Comparison of ENCODE assay signal across 25 cellular contexts in the genomic region with DNA sequence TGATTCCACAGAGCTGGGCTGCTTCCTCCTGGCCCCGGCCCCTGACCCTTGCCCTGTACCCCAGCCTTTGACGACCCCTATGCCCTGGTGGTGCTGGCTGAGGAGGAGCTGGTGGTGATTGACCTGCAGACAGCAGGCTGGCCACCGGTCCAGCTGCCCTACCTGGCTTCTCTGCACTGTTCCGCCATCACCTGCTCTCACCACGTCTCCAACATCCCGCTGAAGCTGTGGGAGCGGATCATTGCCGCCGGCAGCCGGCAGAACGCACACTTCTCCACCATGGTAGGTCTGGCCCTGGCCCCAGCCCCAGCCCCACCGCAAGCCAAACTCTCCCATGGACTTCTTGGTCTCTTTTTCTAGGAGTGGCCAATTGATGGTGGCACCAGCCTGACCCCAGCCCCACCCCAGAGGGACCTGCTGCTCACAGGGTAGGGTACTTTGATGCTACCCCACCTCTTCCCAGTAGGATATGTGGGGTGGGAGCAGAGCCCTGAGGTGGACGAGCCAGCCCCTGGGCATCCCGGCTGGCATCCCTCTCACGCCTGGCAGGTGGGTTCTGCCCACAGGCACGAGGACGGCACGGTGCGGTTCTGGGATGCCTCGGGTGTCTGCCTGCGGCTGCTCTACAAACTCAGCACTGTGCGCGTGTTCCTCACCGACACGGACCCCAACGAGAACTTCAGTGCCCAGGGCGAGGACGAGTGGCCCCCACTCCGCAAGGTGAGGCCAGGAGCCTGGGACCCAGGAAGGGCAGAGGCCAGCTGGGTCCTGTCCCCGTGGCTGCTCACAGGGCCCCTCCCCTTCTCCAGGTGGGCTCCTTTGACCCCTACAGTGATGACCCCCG. TPM values are rescaled to one million over a fixed set of nuclear protein-coding genes. Genes with fewer than 3 reads are reported as not detected.
DNase-seq lines count a peak whose midpoint lies in the region; ATAC-seq, FAIRE-seq and TF ChIP-seq lines count a peak whose summit lies in the region.
"Had no signal": no experiment of that assay in that cellular context is flagged by ENCODE, and none has a peak within 500 bp of the region (broad histone marks: within the 10 kb centered on the region; RNA-seq: fewer than 3 reads in every experiment).

No MANE protein-coding gene starts in this region.

- H2AFZ ChIP-seq in HepG2 (ENCODE audit: low read length) = no peak overlapping the region

- TF ChIP-seq CTCF in right atrium auricular region (IDR thresholded peaks at IDR 0.05) = no peak
- no peak for TF ChIP-seq CTCF in HepG2 (CRISPR knock-in tag; IDR thresholded peaks at IDR 0.05)
- TF ChIP-seq CTCF in sigmoid colon (IDR thresholded peaks at IDR 0.05) = no peak
- no peak for TF ChIP-seq CTCF in breast epithelium (IDR thresholded peaks at IDR 0.05)
- TF ChIP-seq CTCF in WERI-Rb-1 (IDR thresholded peaks at IDR 0.05; ENCODE audit: low read depth, low read length) = no peak

- CTCF ChIA-PET in HepG2 (lab: Yijun Ruan, JAX; ENCODE audit: low intra/inter-chr PET ratio, low total read pairs) = no interaction called here

- 93% methylated on average over 31 of the region's 31 CpGs for WGBS in right cardiac atrium
- 97% methylated on average over 24 of the region's 31 CpGs for WGBS in HepG2 (ENCODE audit: low lambda C conversion rate)
- WGBS in sigmoid colon, 2 donors = 90 to 94% methylated on average over 31 of the region's 31 CpGs

- no peak for FAIRE-seq in HepG2 (lab: Jason Lieb, UNC)
- FAIRE-seq: A204.1, GM12891, GM18507, H54 had no signal

- in situ Hi-C loops in HepG2 (cut with HindIII; ENCODE audit: extremely low pct_ligation_motif_present, low pct_unique_long_range_greater_than_20kb) = no loop called here

- TF ChIP-seq POLR2A in HepG2 (IDR thresholded peaks at IDR 0.05; ENCODE audit: insufficient read depth in 1 of 2, low read depth in 2 of 2, low read length in 2 of 2) (no peak), sigmoid colon (IDR thresholded peaks at IDR 0.05) (no peak), breast epithelium (IDR thresholded peaks at IDR 0.05) (no peak)

- H3K4me2 ChIP-seq in HepG2 (ENCODE audit: low read depth, low read length) = no peak overlapping the region
- H3K4me2 ChIP-seq: BLaER1 had no signal

- DNase-seq in right cardiac atrium = peak in 2 of 3 donors; percentile 35 to 40
- DNase-seq in right atrium auricular region (ENCODE audit: low spot score) = no peak
- no peak for DNase-seq in HepG2 (ENCODE audit: low spot score)
- peak; percentile 57 for DNase-seq in sigmoid colon
- DNase-seq in stimulated activated CD4-positive, alpha-beta T cell treated with anti-CD3 and anti-CD28 coated beads, Interleukin-12 subunit alpha, Interleukin-12 subunit beta, amount 100 ng/mL, for 4 hours = no peak
- no peak for DNase-seq in breast epithelium (ENCODE audit: low spot score in 2 of 2)
- DNase-seq in WERI-Rb-1 = no peak
- DNase-seq: Caco-2; CD4-positive, CD25-positive, alpha-beta regulatory T cell; CD8-positive, alpha-beta T cell; DMS 273 treated with DMSO at 0.1 percent for 48 hours; DMS79; EL; GF-D8; GOT3; HFFc6 had no signal

- no peaks in the 10 kb centered on the region for H3K79me2 ChIP-seq in HepG2 (ENCODE audit: insufficient read depth, low read length)

- H3K27ac ChIP-seq in right cardiac atrium (ENCODE audit: low read length) = no peak overlapping the region
- no peak overlapping the region for H3K27ac ChIP-seq in right atrium auricular region
- H3K27ac ChIP-seq in HepG2 (ENCODE audit: extremely low read length, insufficient read depth, low read length) = no peak overlapping the region
- no peak overlapping the region for H3K27ac ChIP-seq in sigmoid colon
- no peak overlapping the region for H3K27ac ChIP-seq in breast epithelium
- H3K27ac ChIP-seq in WERI-Rb-1 = no peak overlapping the region
- H3K27ac ChIP-seq: 22Rv1, BLaER1, C4-2B had no signal

- H3K36me3 ChIP-seq in right atrium auricular region (peaks cover 12% of the 10 kb centered on the region), HepG2 (replicated peaks in 1 of 2; ENCODE audit: control insufficient read depth in 1 of 2, insufficient read depth in 2 of 2, low read length in 2 of 2) (peaks cover 40 to 43% of the 10 kb centered on the region in 2 experiments; a peak in 4 of 5 replicates), sigmoid colon (no peaks in the 10 kb centered on the region), breast epithelium (no peaks in the 10 kb centered on the region), WERI-Rb-1 (peaks cover 95% of the 10 kb centered on the region)

- ATAC-seq in right cardiac atrium = no peak
- ATAC-seq in HepG2 = no peak
- no peak for ATAC-seq in HG03196 (IDR thresholded peaks at IDR 0.05; ENCODE audit: unreplicated experiment)
- ATAC-seq: CD8-positive, alpha-beta T cell had no signal

- no peaks in the 10 kb centered on the region for H3K4me1 ChIP-seq in right cardiac atrium (ENCODE audit: control insufficient read depth, insufficient read depth, low read length)
- H3K4me1 ChIP-seq in right atrium auricular region = no peaks in the 10 kb centered on the region
- H3K4me1 ChIP-seq in HepG2 (ENCODE audit: insufficient read depth, low read length) = no peaks in the 10 kb centered on the region
- H3K4me1 ChIP-seq in sigmoid colon = no peaks in the 10 kb centered on the region
- H3K4me1 ChIP-seq in breast epithelium = no peaks in the 10 kb centered on the region
- H3K4me1 ChIP-seq: HAP-1 had no signal

- H4K20me1 ChIP-seq in HepG2 (ENCODE audit: insufficient read depth, low read length) = no peaks in the 10 kb centered on the region
- H4K20me1 ChIP-seq: BLaER1 had no signal

- TF ChIP-seq EP300 in HepG2 (IDR thresholded peaks at IDR 0.05; ENCODE audit: low read depth in 2 of 2, low read length in 2 of 2) (no peak), HepG2 (CRISPR knock-in tag; IDR thresholded peaks at IDR 0.05; ENCODE audit: borderline replicate concordance) (no peak), sigmoid colon (IDR thresholded peaks at IDR 0.05) (no peak)

- no peak overlapping the region for H3K9ac ChIP-seq in HepG2 (ENCODE audit: insufficient read depth, low read depth, low read length)
- H3K9ac ChIP-seq: BLaER1 had no signal

- H3K27me3 ChIP-seq in right cardiac atrium (ENCODE audit: control insufficient read depth, insufficient read depth) = no peaks in the 10 kb centered on the region
- H3K27me3 ChIP-seq in right atrium auricular region = no peaks in the 10 kb centered on the region
- no peaks in the 10 kb centered on the region for H3K27me3 ChIP-seq in HepG2 (ENCODE audit: control insufficient read depth in 1 of 2, insufficient read depth in 2 of 2, low read length in 2 of 2)
- no peaks in the 10 kb centered on the region for H3K27me3 ChIP-seq in sigmoid colon
- no peaks in the 10 kb centered on the region for H3K27me3 ChIP-seq in breast epithelium
- H3K27me3 ChIP-seq in WERI-Rb-1 (ENCODE audit: insufficient read depth, low read depth, severe bottlenecking) = no peaks in the 10 kb centered on the region
- H3K27me3 ChIP-seq: BLaER1 had no signal

- H3K9me3 ChIP-seq in right cardiac atrium (ENCODE audit: control insufficient read depth, low read length) = no peaks in the 10 kb centered on the region
- no peaks in the 10 kb centered on the region for H3K9me3 ChIP-seq in right atrium auricular region
- H3K9me3 ChIP-seq in HepG2 (ENCODE audit: low read length) = no peaks in the 10 kb centered on the region
- no peaks in the 10 kb centered on the region for H3K9me3 ChIP-seq in sigmoid colon
- H3K9me3 ChIP-seq in breast epithelium = no peaks in the 10 kb centered on the region
- no peaks in the 10 kb centered on the region for H3K9me3 ChIP-seq in WERI-Rb-1 (ENCODE audit: severe bottlenecking)
- H3K9me3 ChIP-seq: BLaER1, Caco-2, HAP-1 had no signal

- no TSS peak for BruUV-seq in HepG2 (replicated peaks; lab: Mats Ljungman, UMichigan)

- TF ChIP-seq RAD21 in HepG2 (CRISPR knock-in tag; IDR thresholded peaks at IDR 0.05) = no peak

- H3K4me3 ChIP-seq in right cardiac atrium (ENCODE audit: low read length) = no peak overlapping the region
- no peak overlapping the region for H3K4me3 ChIP-seq in right atrium auricular region
- H3K4me3 ChIP-seq in HepG2 (replicated peaks in 1 of 3; ENCODE audit: insufficient read depth in 1 of 3, low read depth in 2 of 3, low read length in 3 of 3) = no peak overlapping the region
- H3K4me3 ChIP-seq in sigmoid colon = no peak overlapping the region
- no peak overlapping the region for H3K4me3 ChIP-seq in breast epithelium
- no peak overlapping the region for H3K4me3 ChIP-seq in WERI-Rb-1 (ENCODE audit: low read depth, low read length)
- H3K4me3 ChIP-seq: BLaER1, HAP-1 had no signal

- POLR2A ChIA-PET in HepG2 (lab: Yijun Ruan, JAX) = interaction anchor here (0.8 to 1.8 kb wide), 2 partner anchors 9 to 12 kb away, joined by 3 to 6 read pairs; no protein-coding TSS in a partner anchor

- intact Hi-C loops in right cardiac atrium (cut with DNase I) = no loop called here
- intact Hi-C loops in HepG2 (cut with micrococcal nuclease; ENCODE audit: unreplicated experiment) = no loop called here
- intact Hi-C loops in sigmoid colon (cut with DNase I) = no loop called here
- intact Hi-C loops in breast epithelium (cut with DNase I; ENCODE audit: low total_unique reads) = no loop called here

RNA-seq across cellular contexts. Expression of a gene that starts 19.0 kb away (rescaled TPM):
- total RNA-seq in right cardiac atrium (100 to 1,000 TPM in 1 of 4 donors, 10 to 100 TPM in 3; 75.8 to 131 (median 93.4) TPM), right atrium auricular region (10 to 100 TPM; 29.3 to 34.3 TPM), HepG2 (2016; rRNA removed; fragmentation: Illumina TruSeq; extraction: Trizol) (1.9 and 2.8 TPM in 2 replicates), sigmoid colon (100 to 1,000 TPM in 1 of 4 donors, 10 to 100 TPM in 3; 33.1 to 117 (median 52.0) TPM), breast epithelium (100 to 1,000 TPM in 1 of 3 donors, 10 to 100 TPM in 2; 65.3 to 121 (median 86.6) TPM)
- polyA plus RNA-seq in right cardiac atrium (70.9 TPM), HepG2 (2011; rRNA removed) (8.1 and 11.2 TPM in 2 replicates), sigmoid colon (100 to 1,000 TPM; 212 to 460 (median 250) TPM)
- total RNA-seq in HepG2 (2016; cell fraction: cytosol; rRNA removed; fragmentation: Illumina TruSeq; extraction: Trizol; ENCODE audit: low read depth) = 0.61 and 0.79 TPM in 2 replicates
- total RNA-seq in HepG2 (2016; cell fraction: insoluble cytoplasmic fraction; rRNA removed; fragmentation: Illumina TruSeq; extraction: Trizol) = 1.1 and 2.7 TPM in 2 replicates
- 0.83 and 1.2 TPM in 2 replicates for total RNA-seq in HepG2 (2016; cell fraction: membrane; rRNA removed; fragmentation: Illumina TruSeq; extraction: Trizol)
- 3.0 and 3.8 TPM in 2 replicates for total RNA-seq in HepG2 (2016; cell fraction: nucleus; rRNA removed; fragmentation: Illumina TruSeq; extraction: Trizol)
- 1.6 and 2.5 TPM in 2 replicates for polyA plus RNA-seq in HepG2 (2011; cell fraction: cytosol; rRNA removed)
- polyA plus RNA-seq in HepG2 (2011; cell fraction: nucleus; rRNA removed) = 122 and 144 TPM in 2 replicates
- 9.5 and 12.7 TPM in 2 replicates for polyA plus RNA-seq in HepG2 (2012)
- polyA plus RNA-seq in HepG2 (2016; cell fraction: cytosol; fragmentation: Illumina TruSeq; extraction: Trizol; ENCODE audit: low read depth) = 0.53 and 1.00 TPM in 2 replicates
- polyA plus RNA-seq in HepG2 (2016; cell fraction: insoluble cytoplasmic fraction; fragmentation: Illumina TruSeq; extraction: Trizol; ENCODE audit: low read depth) = 0.63 and 1.4 TPM in 2 replicates
- polyA plus RNA-seq in HepG2 (2016; cell fraction: membrane; fragmentation: Illumina TruSeq; extraction: Trizol; ENCODE audit: low read depth) = 0.49 and 0.86 TPM in 2 replicates
- polyA plus RNA-seq in HepG2 (2016; cell fraction: nucleus; fragmentation: Illumina TruSeq; extraction: Trizol; ENCODE audit: insufficient read depth, low read depth) = 12.0 and 13.6 TPM in 2 replicates
- 7.2 and 13.2 TPM in 2 replicates for polyA minus RNA-seq in HepG2 (2011; rRNA and poly(A)+ RNA removed; ENCODE audit: low replicate concordance)
- polyA minus RNA-seq in HepG2 (2011; cell fraction: cytosol; rRNA and poly(A)+ RNA removed) = 3.0 and 6.8 TPM in 2 replicates
- polyA minus RNA-seq in HepG2 (2011; cell fraction: nucleus; rRNA and poly(A)+ RNA removed) = 16.5 and 25.7 TPM in 2 replicates

RNA-seq across cellular contexts. Expression of a gene that starts 43.1 kb away (rescaled TPM):
- total RNA-seq in right cardiac atrium = 10 to 100 TPM in 1 of 4 donors, 1 to 10 TPM in 3; 5.7 to 10.4 (median 7.6) TPM
- 8.6 TPM for polyA plus RNA-seq in right cardiac atrium
- total RNA-seq in right atrium auricular region = 1 to 10 TPM; 4.1 to 8.5 TPM
- total RNA-seq in HepG2 (2016; rRNA removed; fragmentation: Illumina TruSeq; extraction: Trizol) = 53.9 and 86.7 TPM in 2 replicates
- 27.2 and 32.8 TPM in 2 replicates for total RNA-seq in HepG2 (2016; cell fraction: cytosol; rRNA removed; fragmentation: Illumina TruSeq; extraction: Trizol; ENCODE audit: low read depth)
- total RNA-seq in HepG2 (2016; cell fraction: insoluble cytoplasmic fraction; rRNA removed; fragmentation: Illumina TruSeq; extraction: Trizol) = 51.9 and 87.2 TPM in 2 replicates
- total RNA-seq in HepG2 (2016; cell fraction: membrane; rRNA removed; fragmentation: Illumina TruSeq; extraction: Trizol) = 45.8 and 50.7 TPM in 2 replicates
- total RNA-seq in HepG2 (2016; cell fraction: nucleus; rRNA removed; fragmentation: Illumina TruSeq; extraction: Trizol) = 72.1 and 85.8 TPM in 2 replicates
- polyA plus RNA-seq in HepG2 (2011; rRNA removed) = 83.0 and 109 TPM in 2 replicates
- 40.2 and 67.1 TPM in 2 replicates for polyA plus RNA-seq in HepG2 (2011; cell fraction: cytosol; rRNA removed)
- polyA plus RNA-seq in HepG2 (2011; cell fraction: nucleus; rRNA removed) = 384 and 448 TPM in 2 replicates
- 33.3 and 59.5 TPM in 2 replicates for polyA plus RNA-seq in HepG2 (2012)
- polyA plus RNA-seq in HepG2 (2016; cell fraction: cytosol; fragmentation: Illumina TruSeq; extraction: Trizol; ENCODE audit: low read depth) = 23.2 and 28.1 TPM in 2 replicates
- 41.6 and 52.9 TPM in 2 replicates for polyA plus RNA-seq in HepG2 (2016; cell fraction: insoluble cytoplasmic fraction; fragmentation: Illumina TruSeq; extraction: Trizol; ENCODE audit: low read depth)
- 32.5 and 33.0 TPM in 2 replicates for polyA plus RNA-seq in HepG2 (2016; cell fraction: membrane; fragmentation: Illumina TruSeq; extraction: Trizol; ENCODE audit: low read depth)
- 204 and 230 TPM in 2 replicates for polyA plus RNA-seq in HepG2 (2016; cell fraction: nucleus; fragmentation: Illumina TruSeq; extraction: Trizol; ENCODE audit: insufficient read depth, low read depth)
- polyA minus RNA-seq in HepG2 (2011; rRNA and poly(A)+ RNA removed; ENCODE audit: low replicate concordance) = 30.9 and 126 TPM in 2 replicates
- 30.6 and 31.7 TPM in 2 replicates for polyA minus RNA-seq in HepG2 (2011; cell fraction: cytosol; rRNA and poly(A)+ RNA removed)
- polyA minus RNA-seq in HepG2 (2011; cell fraction: nucleus; rRNA and poly(A)+ RNA removed) = 79.4 and 86.0 TPM in 2 replicates
- 1 to 10 TPM; 1.4 to 5.0 (median 3.4) TPM for total RNA-seq in sigmoid colon
- polyA plus RNA-seq in sigmoid colon = 100 to 1,000 TPM; 197 to 299 (median 294) TPM
- 10 to 100 TPM in 2 of 3 donors, 1 to 10 TPM in 1; 4.6 to 60.2 (median 52.4) TPM for total RNA-seq in breast epithelium

RNA-seq across cellular contexts. Expression of a gene that starts 52.3 kb away (rescaled TPM):
- 1 to 10 TPM; 5.9 to 7.1 (median 6.8) TPM for total RNA-seq in right cardiac atrium
- polyA plus RNA-seq in right cardiac atrium = 9.6 TPM
- 10 to 100 TPM in 1 of 2 donors, 1 to 10 TPM in 1; 9.6 to 13.8 TPM for total RNA-seq in right atrium auricular region
- total RNA-seq in HepG2 (2016; rRNA removed; fragmentation: Illumina TruSeq; extraction: Trizol) = 43.6 and 62.9 TPM in 2 replicates
- 20.6 and 23.0 TPM in 2 replicates for total RNA-seq in HepG2 (2016; cell fraction: cytosol; rRNA removed; fragmentation: Illumina TruSeq; extraction: Trizol; ENCODE audit: low read depth)
- 44.0 and 64.1 TPM in 2 replicates for total RNA-seq in HepG2 (2016; cell fraction: insoluble cytoplasmic fraction; rRNA removed; fragmentation: Illumina TruSeq; extraction: Trizol)
- total RNA-seq in HepG2 (2016; cell fraction: membrane; rRNA removed; fragmentation: Illumina TruSeq; extraction: Trizol) = 44.5 and 45.0 TPM in 2 replicates
- 39.9 and 48.4 TPM in 2 replicates for total RNA-seq in HepG2 (2016; cell fraction: nucleus; rRNA removed; fragmentation: Illumina TruSeq; extraction: Trizol)
- 63.3 and 64.4 TPM in 2 replicates for polyA plus RNA-seq in HepG2 (2011; rRNA removed)
- polyA plus RNA-seq in HepG2 (2011; cell fraction: cytosol; rRNA removed) = 36.2 and 47.1 TPM in 2 replicates
- polyA plus RNA-seq in HepG2 (2011; cell fraction: nucleus; rRNA removed) = 87.7 and 89.1 TPM in 2 replicates
- polyA plus RNA-seq in HepG2 (2012) = 22.1 and 34.4 TPM in 2 replicates
- polyA plus RNA-seq in HepG2 (2016; cell fraction: cytosol; fragmentation: Illumina TruSeq; extraction: Trizol; ENCODE audit: low read depth) = 20.4 and 20.5 TPM in 2 replicates
- polyA plus RNA-seq in HepG2 (2016; cell fraction: insoluble cytoplasmic fraction; fragmentation: Illumina TruSeq; extraction: Trizol; ENCODE audit: low read depth) = 37.7 and 50.5 TPM in 2 replicates
- polyA plus RNA-seq in HepG2 (2016; cell fraction: membrane; fragmentation: Illumina TruSeq; extraction: Trizol; ENCODE audit: low read depth) = 30.9 and 35.9 TPM in 2 replicates
- 108 and 110 TPM in 2 replicates for polyA plus RNA-seq in HepG2 (2016; cell fraction: nucleus; fragmentation: Illumina TruSeq; extraction: Trizol; ENCODE audit: insufficient read depth, low read depth)
- 56.0 and 95.0 TPM in 2 replicates for polyA minus RNA-seq in HepG2 (2011; rRNA and poly(A)+ RNA removed; ENCODE audit: low replicate concordance)
- polyA minus RNA-seq in HepG2 (2011; cell fraction: cytosol; rRNA and poly(A)+ RNA removed) = 11.3 and 14.0 TPM in 2 replicates
- polyA minus RNA-seq in HepG2 (2011; cell fraction: nucleus; rRNA and poly(A)+ RNA removed) = 13.9 and 15.5 TPM in 2 replicates
- 10 to 100 TPM; 11.1 to 25.3 (median 21.3) TPM for total RNA-seq in sigmoid colon
- polyA plus RNA-seq in sigmoid colon = 10 to 100 TPM; 32.4 to 43.7 (median 35.6) TPM
- total RNA-seq in breast epithelium = 10 to 100 TPM; 18.4 to 34.7 (median 31.2) TPM

RNA-seq across cellular contexts. Expression of a gene that starts 53.3 kb away (rescaled TPM):
- total RNA-seq in right cardiac atrium (10 to 100 TPM; 38.0 to 50.4 (median 46.4) TPM), right atrium auricular region (10 to 100 TPM; 18.3 to 28.7 TPM), HepG2 (2016; rRNA removed; fragmentation: Illumina TruSeq; extraction: Trizol) (5.2 and 10.6 TPM in 2 replicates), sigmoid colon (10 to 100 TPM in 3 of 4 donors, 1 to 10 TPM in 1; 10.0 to 14.7 (median 10.2) TPM), breast epithelium (10 to 100 TPM in 2 of 3 donors, 1 to 10 TPM in 1; 10.0 to 23.3 (median 14.6) TPM)
- polyA plus RNA-seq in right cardiac atrium (25.9 TPM), HepG2 (2011; rRNA removed) (6.8 and 7.8 TPM in 2 replicates), sigmoid colon (10 to 100 TPM in 1 of 3 donors, 1 to 10 TPM in 2; 4.8 to 12.9 (median 7.4) TPM)
- 1.5 and 1.8 TPM in 2 replicates for total RNA-seq in HepG2 (2016; cell fraction: cytosol; rRNA removed; fragmentation: Illumina TruSeq; extraction: Trizol; ENCODE audit: low read depth)
- total RNA-seq in HepG2 (2016; cell fraction: insoluble cytoplasmic fraction; rRNA removed; fragmentation: Illumina TruSeq; extraction: Trizol) = 4.9 and 7.5 TPM in 2 replicates
- total RNA-seq in HepG2 (2016; cell fraction: membrane; rRNA removed; fragmentation: Illumina TruSeq; extraction: Trizol) = 3.4 and 4.1 TPM in 2 replicates
- 6.8 and 8.0 TPM in 2 replicates for total RNA-seq in HepG2 (2016; cell fraction: nucleus; rRNA removed; fragmentation: Illumina TruSeq; extraction: Trizol)
- polyA plus RNA-seq in HepG2 (2011; cell fraction: cytosol; rRNA removed) = 1.9 and 2.2 TPM in 2 replicates
- polyA plus RNA-seq in HepG2 (2011; cell fraction: nucleus; rRNA removed) = 23.6 and 26.5 TPM in 2 replicates
- polyA plus RNA-seq in HepG2 (2012) = 6.2 and 9.6 TPM in 2 replicates
- polyA plus RNA-seq in HepG2 (2016; cell fraction: cytosol; fragmentation: Illumina TruSeq; extraction: Trizol; ENCODE audit: low read depth) = 0.61 and 0.68 TPM in 2 replicates
- polyA plus RNA-seq in HepG2 (2016; cell fraction: insoluble cytoplasmic fraction; fragmentation: Illumina TruSeq; extraction: Trizol; ENCODE audit: low read depth) = 4.4 and 7.0 TPM in 2 replicates
- polyA plus RNA-seq in HepG2 (2016; cell fraction: membrane; fragmentation: Illumina TruSeq; extraction: Trizol; ENCODE audit: low read depth) = 1.6 and 1.8 TPM in 2 replicates
- 16.3 and 16.6 TPM in 2 replicates for polyA plus RNA-seq in HepG2 (2016; cell fraction: nucleus; fragmentation: Illumina TruSeq; extraction: Trizol; ENCODE audit: insufficient read depth, low read depth)
- 11.8 and 14.9 TPM in 2 replicates for polyA minus RNA-seq in HepG2 (2011; rRNA and poly(A)+ RNA removed; ENCODE audit: low replicate concordance)
- 4.9 and 5.0 TPM in 2 replicates for polyA minus RNA-seq in HepG2 (2011; cell fraction: cytosol; rRNA and poly(A)+ RNA removed)
- 17.0 and 20.4 TPM in 2 replicates for polyA minus RNA-seq in HepG2 (2011; cell fraction: nucleus; rRNA and poly(A)+ RNA removed)

Comparison
In these comparisons a context has a peak if more than half of its experiments do, and no peak if none do; other contexts are left out.
1. DNase-seq: peak in right cardiac atrium (2 of 3) and sigmoid colon (single experiment); none in right atrium auricular region (single experiment), HepG2 (single experiment), stimulated activated CD4-positive, alpha-beta T cell treated with anti-CD3 and anti-CD28 coated beads, Interleukin-12 subunit alpha, Interleukin-12 subunit beta, amount 100 ng/mL, for 4 hours (single experiment), breast epithelium (0 of 2) and WERI-Rb-1 (single experiment).